32 cellular contexts compared by ENCODE assay signal in genomic region chr20:20139403-20139802, GRCh38.
"Had no signal": no experiment of that assay in that cellular context is flagged by ENCODE, and none has a peak within 500 bp of the region (broad histone marks: within the 10 kb centered on the region; RNA-seq: fewer than 3 reads in every experiment).

No MANE protein-coding gene starts in this region.

- ATAC-seq: stimulated activated naive B cell treated with anti-CD40 and anti-IgM and Interleukin-4, amounts not matched to agents 10 μg/mL and 1 μg/mL and 100 μg/mL, for 72 hours; WTC11 had no signal

- H3K9me3 ChIP-seq: ascending aorta, colonic mucosa, neutrophil, thyroid gland, vagina had no signal

- H2AFZ ChIP-seq: hepatocyte had no signal

- DNase-seq: activated CD4-positive, alpha-beta memory T cell treated with anti-CD3 and anti-CD28 coated beads, Interleukin-2, amount 10 ng/mL, durations not matched to agents 7 days and 5 days; activated CD4-positive, alpha-beta T cell treated with anti-CD3 and anti-CD28 coated beads for 1 hour; activated CD4-positive, alpha-beta T cell treated with anti-CD3 and anti-CD28 coated beads, Interleukin-2, amount 10 ng/mL, durations not matched to agents 7 days and 5 days; activated CD8-positive, alpha-beta memory T cell treated with anti-CD3 and anti-CD28 coated beads, Interleukin-2, amount 50 U/mL, for 48 hours; activated gamma-delta T cell; activated naive CD4-positive, alpha-beta T cell treated with anti-CD3 and anti-CD28 coated beads, Interleukin-2, amount 10 ng/mL, durations not matched to agents 7 days and 5 days; activated naive CD8-positive, alpha-beta T cell treated with anti-CD3 and anti-CD28 coated beads, Interleukin-2, amount 10 ng/mL, durations not matched to agents 7 days and 5 days; activated T-cell treated with anti-CD3 and anti-CD28 coated beads, Interleukin-2, amount 50 U/mL, for 24 hours; cerebellar nuclear complex; colonic mucosa; dorsolateral prefrontal cortex; effector memory CD4-positive, alpha-beta T cell; glutamatergic neuron; islet precursor cell; left ventricle myocardium superior; naive B cell; nephron progenitor cell; sigmoid colon; stimulated activated CD4-positive, alpha-beta T cell treated with anti-CD3 and anti-CD28 coated beads, Interleukin-1b, Interleukin-23, amount 100 ng/mL, for 48 hours; stimulated activated CD4-positive, alpha-beta T cell treated with anti-CD3 and anti-CD28 coated beads, Interleukin-4, amount 100 ng/mL, for 4 hours; stimulated activated CD8-positive, alpha-beta memory T cell treated with anti-CD3 and anti-CD28 coated beads, Interleukin-4, amount 100 ng/mL, for 48 hours; stimulated activated naive B cell treated with anti-CD40 and anti-IgM and Interleukin-4, amounts not matched to agents 10 μg/mL and 1 μg/mL and 100 μg/mL, for 72 hours; stomach; thyroid gland; upper lobe of left lung had no signal

- H3K27me3 ChIP-seq: ascending aorta, cardiac muscle cell, colonic mucosa, dorsolateral prefrontal cortex, hepatocyte, neutrophil, sigmoid colon, thyroid gland, upper lobe of left lung, vagina had no signal

- H3K36me3 ChIP-seq: ascending aorta, cardiac muscle cell, colonic mucosa, neutrophil, sigmoid colon, stomach, thyroid gland, upper lobe of left lung, vagina had no signal

- H3K4me3 ChIP-seq: ascending aorta, cardiac muscle cell, colonic mucosa, dorsolateral prefrontal cortex, hepatocyte, sigmoid colon, smooth muscle cell, stomach, thyroid gland, upper lobe of left lung, vagina had no signal

- H3K4me1 ChIP-seq: ascending aorta, colonic mucosa, sigmoid colon, stomach, thyroid gland, upper lobe of left lung, vagina had no signal

- H3K27ac ChIP-seq: ascending aorta, cardiac muscle cell, colonic mucosa, dorsolateral prefrontal cortex, hepatocyte, neutrophil, sigmoid colon, stomach, thyroid gland, upper lobe of left lung, vagina had no signal

- H3K4me2 ChIP-seq: hepatocyte, smooth muscle cell had no signal
